In the genomic region with DNA sequence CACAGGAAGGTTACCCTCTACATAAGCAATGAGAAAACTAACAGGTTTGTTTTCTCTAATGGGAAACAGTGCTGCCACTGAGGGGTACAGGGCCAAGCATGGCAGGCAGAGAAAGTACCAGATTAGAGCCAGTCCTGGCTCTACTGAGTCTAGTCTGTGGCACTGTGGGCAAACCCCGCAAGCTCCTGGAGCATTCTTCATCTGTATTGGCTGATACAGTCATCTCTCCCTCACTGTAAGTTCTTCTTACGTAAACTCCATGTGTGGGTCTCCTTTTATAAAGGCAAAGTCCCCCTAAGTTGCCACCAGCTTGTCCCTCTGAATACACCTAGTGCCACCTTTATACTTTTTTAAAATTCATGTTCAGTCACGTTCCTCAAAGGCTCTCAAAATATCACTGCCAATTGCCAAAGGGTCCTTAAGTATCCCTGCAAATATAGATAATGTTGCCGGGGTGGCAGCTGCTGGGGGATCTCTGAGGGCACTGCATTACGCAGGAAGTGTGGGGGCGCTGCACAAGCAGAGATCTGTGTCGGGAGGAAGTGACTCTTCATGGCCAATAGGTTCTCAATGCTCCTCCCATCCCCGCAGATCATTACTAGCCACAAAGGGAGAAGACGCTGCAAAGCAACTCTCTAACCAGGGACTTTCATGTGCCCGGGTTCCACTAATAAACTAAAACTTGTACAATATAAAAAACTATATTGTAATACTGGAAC, we compare ENCODE assay signal across 8 cellular contexts. TPM values are rescaled to one million over a fixed set of nuclear protein-coding genes. Genes with fewer than 3 reads are reported as not detected.
A peak's percentile ranks its signal among the peaks of the same experiment; 100 is the strongest.
DNase-seq lines count a peak whose midpoint lies in the region; ATAC-seq and TF ChIP-seq lines count a peak whose summit lies in the region.

No MANE protein-coding gene starts in this region.

- H3K27me3 Mint-ChIP-seq in CD8-positive, alpha-beta T cell (ENCODE audit: low read depth): no peaks in the 10 kb centered on the region

- H3K27me3 ChIP-seq in CD8-positive, alpha-beta T cell (ENCODE audit: insufficient read depth, low read length): no peaks in the 10 kb centered on the region
- H3K27me3 ChIP-seq in skeletal muscle satellite cell (ENCODE audit: control insufficient read depth, insufficient read depth, low read length) (no peaks in the 10 kb centered on the region), heart left ventricle (no peaks in the 10 kb centered on the region)

- peaks cover 22% of the 10 kb centered on the region for H4K20me1 ChIP-seq in OCI-LY7 (ENCODE audit: insufficient read depth, low read length)

- no peaks in the 10 kb centered on the region for H3K9me3 Mint-ChIP-seq in CD8-positive, alpha-beta T cell

- H3K4me3 Mint-ChIP-seq in CD8-positive, alpha-beta T cell: peak overlapping the region; percentile 81

- DNase-seq in CD8-positive, alpha-beta T cell: peak; percentile 60 to 89 (median 75)
- DNase-seq in OCI-LY7 (ENCODE audit: low spot score) (peak; percentile 46), heart left ventricle (no peak), NCI-H1694 treated with DMSO at 0.1 percent for 48 hours (lab: John Stamatoyannopoulos, UW) (no peak), SW 1271 (lab: John Stamatoyannopoulos, UW) (no peak)
- DNase-seq in activated T-helper 9 cell treated with anti-CD3 and anti-CD28 coated beads, Interleukin-2, amount 50 U/mL, for 16 hours (ENCODE audit: low read depth): peak; percentile 59

- no peaks in the 10 kb centered on the region for H3K9me2 ChIP-seq in OCI-LY7 (ENCODE audit: insufficient read depth, low read length)

- ATAC-seq in CD8-positive, alpha-beta T cell: peak; percentile 84
- ATAC-seq in GM21737 (IDR thresholded peaks at IDR 0.05; ENCODE audit: unreplicated experiment) (peak; percentile 51), heart left ventricle (no peak)

- peak overlapping the region; percentile 25 for H3K4me3 ChIP-seq in CD8-positive, alpha-beta T cell (ENCODE audit: low read depth, low read length)
- H3K4me3 ChIP-seq in OCI-LY7 (ENCODE audit: low read depth, low read length, poor library complexity, severe bottlenecking) (no peak overlapping the region), skeletal muscle satellite cell (ENCODE audit: low read length) (peak overlapping the region; percentile 50), heart left ventricle (peak overlapping the region in 1 of 12 donors; percentile 21)

- POLR2A ChIA-PET in CD8-positive, alpha-beta T cell (lab: Charles Lee): interaction anchor here (0.5 to 2.3 kb wide), 11 partner anchors 8 to 52 kb away, joined by 3 to 17 read pairs (median 4); a partner anchor contains a TSS
- POLR2A ChIA-PET in OCI-LY7 (lab: Charles Lee): interaction anchor here (2.4 kb wide), 1 partner anchor 17 kb away, joined by 8 read pairs; no protein-coding TSS in a partner anchor

- H3K4me1 Mint-ChIP-seq in CD8-positive, alpha-beta T cell (ENCODE audit: low read depth): peaks cover 86% of the 10 kb centered on the region

- H3K9ac ChIP-seq in skeletal muscle satellite cell (ENCODE audit: low read depth, low read length): peak overlapping the region; percentile 28

- H3K27ac Mint-ChIP-seq in CD8-positive, alpha-beta T cell: peak overlapping the region; percentile 98

- H3K4me2 ChIP-seq in OCI-LY7 (ENCODE audit: low read length): peak overlapping the region; percentile 35; the same call in 1 of the 2 replicates
- H3K4me2 ChIP-seq in skeletal muscle satellite cell (ENCODE audit: low read length): peak overlapping the region; percentile 74

- H3K9me3 ChIP-seq in CD8-positive, alpha-beta T cell (ENCODE audit: low read length): no peaks in the 10 kb centered on the region
- H3K9me3 ChIP-seq in OCI-LY7 (ENCODE audit: low read length) (no peaks in the 10 kb centered on the region), skeletal muscle satellite cell (replicated peaks; ENCODE audit: low read length) (no peaks in the 10 kb centered on the region), heart left ventricle (no peaks in the 10 kb centered on the region)

- H3K36me3 ChIP-seq in CD8-positive, alpha-beta T cell (ENCODE audit: insufficient read depth, low read length): peaks cover 4% of the 10 kb centered on the region
- H3K36me3 ChIP-seq in OCI-LY7 (ENCODE audit: insufficient read depth, low read length) (peaks cover 88% of the 10 kb centered on the region), skeletal muscle satellite cell (ENCODE audit: insufficient read depth, low read length) (peaks cover 20% of the 10 kb centered on the region), heart left ventricle (peaks cover 0 to 14% (median 3%) of the 10 kb centered on the region in 9 donors)

- CTCF ChIA-PET in CD8-positive, alpha-beta T cell (lab: Charles Lee): interaction anchor here (0.7 to 3.1 kb wide), 11 partner anchors 9 to 60 kb away, joined by 3 to 16 read pairs (median 3); no protein-coding TSS in a partner anchor
- CTCF ChIA-PET in OCI-LY7 (lab: Charles Lee; ENCODE audit: unreplicated experiment): no interaction called here

- H3K4me1 ChIP-seq in CD8-positive, alpha-beta T cell (ENCODE audit: insufficient read depth, low read length): peaks cover 88% of the 10 kb centered on the region
- peaks cover 43% of the 10 kb centered on the region for H3K4me1 ChIP-seq in OCI-LY7 (ENCODE audit: insufficient read depth, low read length, poor library complexity, severe bottlenecking)
- H3K4me1 ChIP-seq in skeletal muscle satellite cell (ENCODE audit: control insufficient read depth, insufficient read depth, low read length): peaks cover 43% of the 10 kb centered on the region
- H3K4me1 ChIP-seq in heart left ventricle: peaks cover 0 to 86% (median 15%) of the 10 kb centered on the region in 12 donors

- no peak overlapping the region for H2AFZ ChIP-seq in OCI-LY7 (ENCODE audit: low read length)

- 70 to 81% (median 73%) methylated on average over 10 of the region's 10 CpGs for WGBS in heart left ventricle, 4 donors

- H3K79me2 ChIP-seq in OCI-LY7 (ENCODE audit: insufficient read depth, low read depth, low read length): peaks cover 98% of the 10 kb centered on the region

- TF ChIP-seq POLR2A in heart left ventricle (IDR thresholded peaks at IDR 0.05): no peak

- TF ChIP-seq CTCF in CD8-positive, alpha-beta T cell (IDR thresholded peaks at IDR 0.05): peak; percentile 46
- TF ChIP-seq CTCF in OCI-LY7 (conservative IDR thresholded peaks at IDR 0.05; ENCODE audit: low read length) (peak; percentile 71), heart left ventricle (IDR thresholded peaks at IDR 0.05) (no peak)

- peak overlapping the region; percentile 61 for H3K27ac ChIP-seq in CD8-positive, alpha-beta T cell (ENCODE audit: low read depth, low read length)
- H3K27ac ChIP-seq in OCI-LY7 (ENCODE audit: low read depth, low read length, poor library complexity, severe bottlenecking) (peak overlapping the region; percentile 18), heart left ventricle (peak overlapping the region in 1 of 12 donors; percentile 75)

- peaks cover 63% of the 10 kb centered on the region for H3K36me3 Mint-ChIP-seq in CD8-positive, alpha-beta T cell

- intact Hi-C loops in CD8-positive, alpha-beta T cell (cut with DNase I, micrococcal nuclease): loop anchor here (1.0 to 2.0 kb wide), 4 partner anchors 18 to 52 kb away; a partner anchor contains a TSS
- intact Hi-C loops in OCI-LY7 (cut with micrococcal nuclease; ENCODE audit: unreplicated experiment) (no loop called here), heart left ventricle (cut with DNase I) (no loop called here)

- no TSS peak for BruUV-seq in OCI-LY7 (replicated peaks; lab: Mats Ljungman, UMichigan)

RNA-seq across cellular contexts. Expression of a gene that starts 18.8 kb away (rescaled TPM):
- 100 to 1,000 TPM; 355 to 369 TPM for total RNA-seq in CD8-positive, alpha-beta T cell
- 110 and 130 TPM in 2 replicates for total RNA-seq in OCI-LY7 (2014; rRNA removed; shearing (Covaris generic))
- 167 and 186 TPM in 2 replicates for total RNA-seq in OCI-LY7 (2022)
- 84.9 and 88.9 TPM in 2 replicates for total RNA-seq in skeletal muscle satellite cell (2012; rRNA removed)
- 10 to 100 TPM; 19.8 to 78.0 (median 33.0) TPM for total RNA-seq in heart left ventricle
- polyA plus RNA-seq in heart left ventricle: 10 to 100 TPM; 22.2 to 36.5 TPM

Comparison
In these comparisons a context has a peak if more than half of its experiments do, and no peak if none do; other contexts are left out.
1. ATAC-seq: peak in CD8-positive, alpha-beta T cell (single experiment) and GM21737 (single experiment); none in heart left ventricle (0 of 4).
2. DNase-seq: peak in CD8-positive, alpha-beta T cell (7 of 7), OCI-LY7 (single experiment) and activated T-helper 9 cell treated with anti-CD3 and anti-CD28 coated beads, Interleukin-2, amount 50 U/mL, for 16 hours (single experiment); none in heart left ventricle (0 of 5), NCI-H1694 treated with DMSO at 0.1 percent for 48 hours (single experiment) and SW 1271 (0 of 2).
3. CTCF ChIP-seq: peak in CD8-positive, alpha-beta T cell (single experiment) and OCI-LY7 (single experiment); none in heart left ventricle (0 of 12).
4. intact Hi-C loops: an anchor here in CD8-positive, alpha-beta T cell (1.0 to 2.0 kb wide); none called in OCI-LY7 and heart left ventricle.